11 cellular contexts compared by ENCODE assay signal in genomic region chr11:35721576-35722341, GRCh38. TPM values are rescaled to one million over a fixed set of nuclear protein-coding genes. Genes with fewer than 3 reads are reported as not detected.
A peak's percentile ranks its signal among the peaks of the same experiment; 100 is the strongest.
DNase-seq lines count a peak whose midpoint lies in the region; ATAC-seq and TF ChIP-seq lines count a peak whose summit lies in the region.
"Had no signal": no experiment of that assay in that cellular context is flagged by ENCODE, and none has a peak within 500 bp of the region (broad histone marks: within the 10 kb centered on the region; RNA-seq: fewer than 3 reads in every experiment).

No MANE protein-coding gene starts in this region.

- H3K4me3 Mint-ChIP-seq in MCF 10A (ENCODE audit: unreplicated experiment) = no peak overlapping the region
- H3K4me3 Mint-ChIP-seq in stimulated activated effector memory CD8-positive, alpha-beta T cell treated with anti-CD3 and anti-CD28 coated beads, Interleukin-12 subunit alpha, Interleukin-12 subunit beta, amount 100 ng/mL, for 72 hours = no peak overlapping the region
- H3K4me3 Mint-ChIP-seq: activated T-cell treated with anti-CD3 and anti-CD28 coated beads, Interleukin-2, amount 50 U/mL, for 4 hours had no signal

- intact Hi-C loops in MCF 10A (cut with micrococcal nuclease) (no loop called here), mammary epithelial cell (cut with micrococcal nuclease) (no loop called here), posterior cingulate gyrus (cut with DNase I) (no loop called here)

- H3K9me3 ChIP-seq in mammary epithelial cell (replicated peaks; ENCODE audit: insufficient read depth, low read length) = no peaks in the 10 kb centered on the region
- no peaks in the 10 kb centered on the region for H3K9me3 ChIP-seq in SJSA1 (replicated peaks)
- H3K9me3 ChIP-seq: ovary had no signal

- peaks cover 3% of the 10 kb centered on the region for H4K20me1 ChIP-seq in mammary epithelial cell (ENCODE audit: insufficient read depth, low read length)

- H3K27ac ChIP-seq in mammary epithelial cell (ENCODE audit: insufficient read depth, low read depth, low read length) (no peak overlapping the region), SJSA1 (peak overlapping the region; percentile 55), brain microvascular endothelial cell (no peak overlapping the region)
- H3K27ac ChIP-seq: ovary had no signal

- TF ChIP-seq CTCF in MCF 10A (IDR thresholded peaks at IDR 0.05; ENCODE audit: unreplicated experiment) (no peak), mammary epithelial cell (conservative IDR thresholded peaks at IDR 0.05 in 1 of 2, IDR thresholded peaks at IDR 0.05 in 1 of 2; ENCODE audit: extremely low read depth in 1 of 2, insufficient read depth in 1 of 2, low read depth in 1 of 2, low read length in 2 of 2) (no peak), brain microvascular endothelial cell (IDR thresholded peaks at IDR 0.05; ENCODE audit: low read depth, low read length, missing control alignments) (no peak)

- peak; percentile 56 for ATAC-seq in HG02642 (IDR thresholded peaks at IDR 0.05; ENCODE audit: poor library complexity, unreplicated experiment)
- peak; percentile 74 for ATAC-seq in stimulated activated effector memory CD8-positive, alpha-beta T cell treated with anti-CD3 and anti-CD28 coated beads, Interleukin-12 subunit alpha, Interleukin-12 subunit beta, amount 100 ng/mL, for 72 hours
- ATAC-seq: activated T-cell treated with anti-CD3 and anti-CD28 coated beads, Interleukin-2, amount 50 U/mL, for 4 hours had no signal

- POLR2A ChIA-PET in MCF 10A (lab: Yijun Ruan, JAX) = no interaction called here

- no peak overlapping the region for H3K4me3 ChIP-seq in mammary epithelial cell (replicated peaks in 1 of 3; ENCODE audit: insufficient read depth in 1 of 3, low read depth in 2 of 3, low read length in 3 of 3)
- no peak overlapping the region for H3K4me3 ChIP-seq in SJSA1
- no peak overlapping the region for H3K4me3 ChIP-seq in brain microvascular endothelial cell (ENCODE audit: low read depth, low read length)
- H3K4me3 ChIP-seq: ovary had no signal

- CTCF ChIA-PET in MCF 10A (lab: Yijun Ruan, JAX) = no interaction called here
- CTCF ChIA-PET in mammary epithelial cell (lab: Charles Lee; ENCODE audit: low non-redundant PET) = no interaction called here

- in situ Hi-C loops in mammary epithelial cell (cut with MboI; ENCODE audit: low sequenced_read_pairs in 2 of 2) (no loop called here), brain microvascular endothelial cell (cut with HindIII; ENCODE audit: low pct_ligation_motif_present, low sequenced_read_pairs) (no loop called here)

- peaks cover 17% of the 10 kb centered on the region for H3K36me3 Mint-ChIP-seq in MCF 10A (ENCODE audit: insufficient read depth, unreplicated experiment)
- H3K36me3 Mint-ChIP-seq in stimulated activated effector memory CD8-positive, alpha-beta T cell treated with anti-CD3 and anti-CD28 coated beads, Interleukin-12 subunit alpha, Interleukin-12 subunit beta, amount 100 ng/mL, for 72 hours = peaks cover 17% of the 10 kb centered on the region

- H2AFZ ChIP-seq in mammary epithelial cell (ENCODE audit: low read depth, low read length) = no peak overlapping the region

- peaks cover 8% of the 10 kb centered on the region for H3K4me1 Mint-ChIP-seq in MCF 10A (ENCODE audit: insufficient read depth, unreplicated experiment)
- H3K4me1 Mint-ChIP-seq in stimulated activated effector memory CD8-positive, alpha-beta T cell treated with anti-CD3 and anti-CD28 coated beads, Interleukin-12 subunit alpha, Interleukin-12 subunit beta, amount 100 ng/mL, for 72 hours = peaks cover 16% of the 10 kb centered on the region

- peaks cover 11% of the 10 kb centered on the region for H3K4me1 ChIP-seq in mammary epithelial cell (ENCODE audit: insufficient read depth, low read length)
- peaks cover 15% of the 10 kb centered on the region for H3K4me1 ChIP-seq in SJSA1 (replicated peaks)

- DNase-seq in MCF 10A (ENCODE audit: unreplicated experiment) (no peak), mammary epithelial cell (no peak), SJSA1 (ENCODE audit: low read depth in 1 of 2, low spot score in 2 of 2) (peak; percentile 43 to 63), posterior cingulate gyrus (no peak), brain microvascular endothelial cell (no peak)
- DNase-seq in stimulated activated effector memory CD8-positive, alpha-beta T cell treated with anti-CD3 and anti-CD28 coated beads, Interleukin-12 subunit alpha, Interleukin-12 subunit beta, amount 100 ng/mL, for 72 hours (ENCODE audit: low spot score in 2 of 2) = no peak
- no peak for DNase-seq in activated CD4-positive, alpha-beta T cell treated with anti-CD3 and anti-CD28 coated beads for 4 hours
- DNase-seq: activated T-cell treated with anti-CD3 and anti-CD28 coated beads, Interleukin-2, amount 50 U/mL, for 4 hours; effector CD8-positive, alpha-beta T cell; ovary had no signal

- BruUV-seq in MCF 10A (replicated peaks; lab: Mats Ljungman, UMichigan) (no TSS peak), mammary epithelial cell (replicated peaks; lab: Mats Ljungman, UMichigan) (no TSS peak)

- H3K36me3 ChIP-seq in mammary epithelial cell (ENCODE audit: insufficient read depth, low read length) (peaks cover 6% of the 10 kb centered on the region), SJSA1 (peaks cover 15% of the 10 kb centered on the region), brain microvascular endothelial cell (replicated peaks) (no peaks in the 10 kb centered on the region)
- H3K36me3 ChIP-seq: ovary had no signal

- H3K79me2 ChIP-seq in mammary epithelial cell (ENCODE audit: insufficient read depth, low read length) = peaks cover 51% of the 10 kb centered on the region

- peaks cover 8% of the 10 kb centered on the region for H3K9me3 Mint-ChIP-seq in MCF 10A (ENCODE audit: unreplicated experiment)
- H3K9me3 Mint-ChIP-seq in stimulated activated effector memory CD8-positive, alpha-beta T cell treated with anti-CD3 and anti-CD28 coated beads, Interleukin-12 subunit alpha, Interleukin-12 subunit beta, amount 100 ng/mL, for 72 hours = no peaks in the 10 kb centered on the region
- H3K9me3 Mint-ChIP-seq: activated T-cell treated with anti-CD3 and anti-CD28 coated beads, Interleukin-2, amount 50 U/mL, for 4 hours had no signal

- H3K27ac Mint-ChIP-seq in MCF 10A (ENCODE audit: low read depth, unreplicated experiment) = peak overlapping the region; percentile 61
- H3K27ac Mint-ChIP-seq in stimulated activated effector memory CD8-positive, alpha-beta T cell treated with anti-CD3 and anti-CD28 coated beads, Interleukin-12 subunit alpha, Interleukin-12 subunit beta, amount 100 ng/mL, for 72 hours = peak overlapping the region; percentile 50

- 0% methylated on average over 2 of the region's 2 CpGs for WGBS in mammary epithelial cell (ENCODE audit: low coverage, missing lambda C conversion rate)

- dilution Hi-C loops in mammary epithelial cell (cut with HindIII; ENCODE audit: low sequenced_read_pairs) = loop anchor here (5.0 kb wide), 1 partner anchor 46 kb away; no protein-coding TSS in a partner anchor

- no peak overlapping the region for H3K4me2 ChIP-seq in mammary epithelial cell (ENCODE audit: insufficient read depth, low read depth, low read length)

- H3K27me3 Mint-ChIP-seq in MCF 10A (ENCODE audit: insufficient read depth, unreplicated experiment) = no peaks in the 10 kb centered on the region

- no peaks in the 10 kb centered on the region for H3K27me3 ChIP-seq in mammary epithelial cell (ENCODE audit: insufficient read depth, low read length)
- H3K27me3 ChIP-seq in SJSA1 (replicated peaks) = no peaks in the 10 kb centered on the region
- H3K27me3 ChIP-seq in brain microvascular endothelial cell (replicated peaks) = no peaks in the 10 kb centered on the region
- H3K27me3 ChIP-seq: ovary had no signal

- H3K9ac ChIP-seq in mammary epithelial cell (ENCODE audit: insufficient read depth, low read length) = no peak overlapping the region

RNA-seq across cellular contexts. Expression of gene TRIM44, which starts 59.2 kb away (rescaled TPM):
- 98.5 and 103 TPM in 2 replicates for total RNA-seq in MCF 10A (2022)
- total RNA-seq in mammary epithelial cell = 10 to 100 TPM; 27.7 to 55.7 TPM
- 46.0 TPM for polyA plus RNA-seq in mammary epithelial cell
- polyA minus RNA-seq in mammary epithelial cell = 211 TPM
- total RNA-seq in SJSA1 (2014; rRNA removed; shearing (Covaris generic)) = 48.7 and 64.5 TPM in 2 replicates

Comparison
In these comparisons a context has a peak if more than half of its experiments do, and no peak if none do; other contexts are left out.
1. DNase-seq: peak in SJSA1 (2 of 2); none in MCF 10A (single experiment), mammary epithelial cell (single experiment), stimulated activated effector memory CD8-positive, alpha-beta T cell treated with anti-CD3 and anti-CD28 coated beads, Interleukin-12 subunit alpha, Interleukin-12 subunit beta, amount 100 ng/mL, for 72 hours (0 of 2), activated CD4-positive, alpha-beta T cell treated with anti-CD3 and anti-CD28 coated beads for 4 hours (0 of 2), posterior cingulate gyrus (0 of 10) and brain microvascular endothelial cell (single experiment).